ENCODE assay signal across 38 cellular contexts in the genomic region with DNA sequence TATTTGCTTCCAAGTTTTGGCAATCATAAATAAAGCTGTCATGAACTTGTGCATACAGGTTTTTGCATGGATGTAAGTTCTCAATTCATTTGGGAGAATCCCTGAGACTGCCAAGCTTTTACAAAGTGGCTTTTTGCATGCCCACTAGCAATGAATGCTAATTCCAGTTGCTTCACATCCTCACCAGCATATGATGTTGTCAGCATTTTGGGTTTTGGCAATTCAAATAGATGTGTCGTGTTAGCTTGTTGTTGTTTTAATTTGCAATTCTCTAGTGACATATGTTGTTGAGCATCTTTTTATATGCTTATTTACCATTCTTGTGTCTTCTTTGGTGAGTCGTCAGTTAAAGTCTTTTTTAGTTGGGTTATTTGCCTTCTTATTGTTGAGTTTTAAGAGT.
"Had no signal": no experiment of that assay in that cellular context is flagged by ENCODE, and none has a peak within 500 bp of the region (broad histone marks: within the 10 kb centered on the region; RNA-seq: fewer than 3 reads in every experiment).

No MANE protein-coding gene starts in this region.

- H3K27me3 ChIP-seq: adrenal gland, ascending aorta, body of pancreas, brain microvascular endothelial cell, breast epithelium, cardiac muscle cell had no signal

- H3K4me1 Mint-ChIP-seq: brain had no signal

- ATAC-seq: activated naive CD4-positive, alpha-beta T cell treated with anti-CD3 and anti-CD28 coated beads, Interleukin-2, amount 50 U/mL, for 72 hours; activated naive CD8-positive, alpha-beta T cell treated with anti-CD3 and anti-CD28 coated beads, Interleukin-2, amount 50 U/mL, for 24 hours; activated T-cell treated with anti-CD3 and anti-CD28 coated beads, Interleukin-2, amount 50 U/mL, for 4 hours; activated T-cell treated with anti-CD3 and anti-CD28 coated beads, Interleukin-2, amount 50 U/mL, for 72 hours; activated T-helper 17 cell treated with anti-CD3 and anti-CD28 coated beads, Interleukin-2, amount 50 U/mL, for 72 hours; body of pancreas had no signal

- H3K36me3 ChIP-seq: adrenal gland, ascending aorta, brain microvascular endothelial cell, breast epithelium, cardiac muscle cell had no signal

- DNase-seq: activated effector memory CD4-positive, alpha-beta T cell treated with anti-CD3 and anti-CD28 coated beads, Interleukin-2, amount 50 U/mL, for 16 hours; activated effector memory CD4-positive, alpha-beta T cell treated with Interleukin-2 at 50 U/mL for 16 hours; activated gamma-delta T cell; activated gamma-delta T cell treated with Interleukin-2 at 50 U/mL for 16 hours; activated naive CD4-positive, alpha-beta T cell; activated naive CD4-positive, alpha-beta T cell treated with anti-CD3 and anti-CD28 coated beads for 36 hours; activated naive CD4-positive, alpha-beta T cell treated with anti-CD3 and anti-CD28 coated beads, Interleukin-2, amount 10 ng/mL, durations not matched to agents 7 days and 5 days; activated naive CD4-positive, alpha-beta T cell treated with anti-CD3 and anti-CD28 coated beads, Interleukin-2, amount 50 U/mL, for 16 hours; activated naive CD4-positive, alpha-beta T cell treated with Interleukin-2 at 50 U/mL for 16 hours; activated naive CD8-positive, alpha-beta T cell treated with anti-CD3 and anti-CD28 coated beads for 36 hours; activated naive CD8-positive, alpha-beta T cell treated with anti-CD3 and anti-CD28 coated beads, Interleukin-2, amount 10 ng/mL, durations not matched to agents 7 days and 5 days; activated naive CD8-positive, alpha-beta T cell treated with anti-CD3 and anti-CD28 coated beads, Interleukin-2, amount 50 U/mL, for 24 hours; activated T-cell treated with anti-CD3 and anti-CD28 coated beads, Interleukin-2, amount 50 U/mL, for 24 hours; activated T-cell treated with anti-CD3 and anti-CD28 coated beads, Interleukin-2, amount 50 U/mL, for 4 hours; activated T-cell treated with anti-CD3 and anti-CD28 coated beads, Interleukin-2, amount 50 U/mL, for 48 hours; activated T-cell treated with anti-CD3 and anti-CD28 coated beads, Interleukin-2, amount 50 U/mL, for 72 hours; adrenal gland; amniotic stem cell; amygdala; anterior cingulate cortex; aorta; body of pancreas; brain microvascular endothelial cell; caudate nucleus; central memory CD4-positive, alpha-beta T cell; cerebellar nuclear complex had no signal

- H3K4me3 Mint-ChIP-seq: activated naive CD4-positive, alpha-beta T cell treated with anti-CD3 and anti-CD28 coated beads for 36 hours; activated naive CD4-positive, alpha-beta T cell treated with anti-CD3 and anti-CD28 coated beads, Interleukin-2, amount 10 ng/mL, durations not matched to agents 7 days and 5 days; activated naive CD4-positive, alpha-beta T cell treated with anti-CD3 and anti-CD28 coated beads, Interleukin-2, amount 50 U/mL, for 24 hours; activated naive CD8-positive, alpha-beta T cell; activated naive CD8-positive, alpha-beta T cell treated with anti-CD3 and anti-CD28 coated beads for 36 hours; activated naive CD8-positive, alpha-beta T cell treated with anti-CD3 and anti-CD28 coated beads, Interleukin-2, amount 10 ng/mL, durations not matched to agents 7 days and 5 days; activated naive CD8-positive, alpha-beta T cell treated with anti-CD3 and anti-CD28 coated beads, Interleukin-2, amount 50 U/mL, for 24 hours; activated T-cell treated with anti-CD3 and anti-CD28 coated beads, Interleukin-2, amount 50 U/mL, for 24 hours; activated T-cell treated with anti-CD3 and anti-CD28 coated beads, Interleukin-2, amount 50 U/mL, for 4 hours; activated T-cell treated with anti-CD3 and anti-CD28 coated beads, Interleukin-2, amount 50 U/mL, for 72 hours; activated T-helper 1 cell treated with anti-CD3 and anti-CD28 coated beads, Interleukin-12 subunit alpha, Interleukin-12 subunit beta, Interleukin-2, Interleukin-4 antibody, amounts not matched to agents 30 ng/mL and 10 ng/mL and 1 ng/mL, durations not matched to agents 14 hours and 24 hours and 36 hours; activated T-helper 17 cell treated with anti-CD3 and anti-CD28 coated beads, Interleukin-2, amount 50 U/mL, for 72 hours; brain; central memory CD8-positive, alpha-beta T cell had no signal

- H3K9me3 Mint-ChIP-seq: activated naive CD4-positive, alpha-beta T cell treated with anti-CD3 and anti-CD28 coated beads for 36 hours; activated naive CD4-positive, alpha-beta T cell treated with anti-CD3 and anti-CD28 coated beads, Interleukin-2, amount 10 ng/mL, durations not matched to agents 7 days and 5 days; activated naive CD4-positive, alpha-beta T cell treated with anti-CD3 and anti-CD28 coated beads, Interleukin-2, amount 50 U/mL, for 24 hours; activated naive CD4-positive, alpha-beta T cell treated with anti-CD3 and anti-CD28 coated beads, Interleukin-2, amount 50 U/mL, for 72 hours; activated naive CD8-positive, alpha-beta T cell treated with anti-CD3 and anti-CD28 coated beads, Interleukin-2, amount 10 ng/mL, durations not matched to agents 7 days and 5 days; activated T-cell treated with anti-CD3 and anti-CD28 coated beads, Interleukin-2, amount 50 U/mL, for 4 hours; activated T-cell treated with anti-CD3 and anti-CD28 coated beads, Interleukin-2, amount 50 U/mL, for 72 hours; activated T-helper 1 cell treated with anti-CD3 and anti-CD28 coated beads, Interleukin-12 subunit alpha, Interleukin-12 subunit beta, Interleukin-2, Interleukin-4 antibody, amounts not matched to agents 30 ng/mL and 10 ng/mL and 1 ng/mL, durations not matched to agents 14 hours and 24 hours and 36 hours; activated T-helper 17 cell treated with anti-CD3 and anti-CD28 coated beads, Interleukin-2, amount 50 U/mL, for 72 hours; activated T-helper 2 cell treated with anti-CD3 and anti-CD28 coated beads, Interferon-gamma antibody, Interleukin-2, Interleukin-4, amounts not matched to agents 10 μg/mL and 5 μg/mL and 100 μg/mL, durations not matched to agents 14 hours and 24 hours and 36 hours; central memory CD8-positive, alpha-beta T cell had no signal

- H3K4me1 ChIP-seq: adrenal gland, ascending aorta, body of pancreas, breast epithelium had no signal

- H3K4me3 ChIP-seq: adrenal gland, ascending aorta, body of pancreas, breast epithelium, cardiac muscle cell had no signal

- H3K27me3 Mint-ChIP-seq: activated naive CD4-positive, alpha-beta T cell treated with anti-CD3 and anti-CD28 coated beads, Interleukin-2, amount 10 ng/mL, durations not matched to agents 7 days and 5 days; activated naive CD4-positive, alpha-beta T cell treated with anti-CD3 and anti-CD28 coated beads, Interleukin-2, amount 50 U/mL, for 24 hours; activated naive CD8-positive, alpha-beta T cell; activated naive CD8-positive, alpha-beta T cell treated with anti-CD3 and anti-CD28 coated beads for 36 hours; activated naive CD8-positive, alpha-beta T cell treated with anti-CD3 and anti-CD28 coated beads, Interleukin-2, amount 50 U/mL, for 24 hours; activated T-cell treated with anti-CD3 and anti-CD28 coated beads, Interleukin-2, amount 50 U/mL, for 24 hours; activated T-helper 17 cell treated with anti-CD3 and anti-CD28 coated beads, Interleukin-2, amount 50 U/mL, for 72 hours; brain; central memory CD8-positive, alpha-beta T cell had no signal

- H3K9me3 ChIP-seq: adrenal gland, ascending aorta, body of pancreas, breast epithelium had no signal

- H3K36me3 Mint-ChIP-seq: activated naive CD4-positive, alpha-beta T cell treated with anti-CD3 and anti-CD28 coated beads, Interleukin-2, amount 10 ng/mL, durations not matched to agents 7 days and 5 days; brain had no signal

- H3K27ac Mint-ChIP-seq: activated naive CD4-positive, alpha-beta T cell treated with anti-CD3 and anti-CD28 coated beads for 36 hours; activated naive CD4-positive, alpha-beta T cell treated with anti-CD3 and anti-CD28 coated beads, Interleukin-2, amount 10 ng/mL, durations not matched to agents 7 days and 5 days; activated naive CD4-positive, alpha-beta T cell treated with anti-CD3 and anti-CD28 coated beads, Interleukin-2, amount 50 U/mL, for 24 hours; activated naive CD4-positive, alpha-beta T cell treated with anti-CD3 and anti-CD28 coated beads, Interleukin-2, amount 50 U/mL, for 72 hours; activated naive CD8-positive, alpha-beta T cell; activated naive CD8-positive, alpha-beta T cell treated with anti-CD3 and anti-CD28 coated beads for 36 hours; activated naive CD8-positive, alpha-beta T cell treated with anti-CD3 and anti-CD28 coated beads, Interleukin-2, amount 10 ng/mL, durations not matched to agents 7 days and 5 days; activated naive CD8-positive, alpha-beta T cell treated with anti-CD3 and anti-CD28 coated beads, Interleukin-2, amount 50 U/mL, for 24 hours; activated T-cell treated with anti-CD3 and anti-CD28 coated beads, Interleukin-2, amount 50 U/mL, for 24 hours; activated T-cell treated with anti-CD3 and anti-CD28 coated beads, Interleukin-2, amount 50 U/mL, for 72 hours; activated T-helper 1 cell treated with anti-CD3 and anti-CD28 coated beads, Interleukin-12 subunit alpha, Interleukin-12 subunit beta, Interleukin-2, Interleukin-4 antibody, amounts not matched to agents 30 ng/mL and 10 ng/mL and 1 ng/mL, durations not matched to agents 14 hours and 24 hours and 36 hours; activated T-helper 17 cell treated with anti-CD3 and anti-CD28 coated beads, Interleukin-2, amount 50 U/mL, for 72 hours; activated T-helper 2 cell treated with anti-CD3 and anti-CD28 coated beads, Interferon-gamma antibody, Interleukin-2, Interleukin-4, amounts not matched to agents 10 μg/mL and 5 μg/mL and 100 μg/mL, durations not matched to agents 14 hours and 24 hours and 36 hours; brain had no signal

- FAIRE-seq: bronchial epithelial cell had no signal

- H3K27ac ChIP-seq: adrenal gland, ascending aorta, body of pancreas, brain microvascular endothelial cell, breast epithelium, cardiac muscle cell had no signal
